Comparison of ENCODE assay signal across 10 cellular contexts in genomic region chr6:33198853-33199436, GRCh38. TPM values are rescaled to one million over a fixed set of nuclear protein-coding genes. Genes with fewer than 3 reads are reported as not detected.
DNase-seq lines count a peak whose midpoint lies in the region; ATAC-seq, FAIRE-seq and TF ChIP-seq lines count a peak whose summit lies in the region.
"Had no signal": no experiment of that assay in that cellular context is flagged by ENCODE, and none has a peak within 500 bp of the region (broad histone marks: within the 10 kb centered on the region; RNA-seq: fewer than 3 reads in every experiment).

No MANE protein-coding gene starts in this region.

- H3K4me3 Mint-ChIP-seq in chondrocyte (ENCODE audit: unreplicated experiment): peak overlapping the region; percentile 99
- peak overlapping the region; percentile 100 for H3K4me3 Mint-ChIP-seq in natural killer cell treated with Interleukin-12 subunit alpha and Interleukin-12 subunit beta and Interleukin-15 and Interleukin-18, amount 100 ng/mL, for 72 hours

- no peaks in the 10 kb centered on the region for H3K4me1 ChIP-seq in BE2C

- FAIRE-seq in frontal cortex (lab: Jason Lieb, UNC): no peak
- FAIRE-seq: HTR-8/SVneo had no signal

- H3K36me3 Mint-ChIP-seq in chondrocyte (ENCODE audit: low read depth): peaks cover 45% of the 10 kb centered on the region
- H3K36me3 Mint-ChIP-seq in natural killer cell treated with Interleukin-12 subunit alpha and Interleukin-12 subunit beta and Interleukin-15 and Interleukin-18, amount 100 ng/mL, for 72 hours: peaks cover 46% of the 10 kb centered on the region

- H3K4me3 ChIP-seq in BE2C (ENCODE audit: low read depth, low read length): peak overlapping the region; percentile 81

- H3K27ac ChIP-seq in KOPT-K1 (ENCODE audit: low read depth, low read length, poor library complexity, severe bottlenecking): peak overlapping the region; percentile 96

- CTCF ChIA-PET in GM10248 (lab: Yijun Ruan, JAX): interaction anchor here (2.5 kb wide), 1 partner anchor 83 kb away, joined by 9 read pairs; no protein-coding TSS in a partner anchor

- H3K4me1 Mint-ChIP-seq in chondrocyte (ENCODE audit: low read depth): peaks cover 57% of the 10 kb centered on the region
- peaks cover 54 to 63% of the 10 kb centered on the region in 2 donors for H3K4me1 Mint-ChIP-seq in natural killer cell treated with Interleukin-12 subunit alpha and Interleukin-12 subunit beta and Interleukin-15 and Interleukin-18, amount 100 ng/mL, for 72 hours (ENCODE audit: low read depth in 2 of 2)

- TF ChIP-seq CTCF in BE2C (IDR thresholded peaks at IDR 0.05; ENCODE audit: low read depth, low read length) (no peak), chondrocyte (IDR thresholded peaks at IDR 0.05) (no peak), GM10248 (IDR thresholded peaks at IDR 0.05; ENCODE audit: control extremely low read depth, extremely low read depth, low read depth, missing control alignments) (no peak)

- H3K9me3 ChIP-seq in BE2C (no peaks in the 10 kb centered on the region), KOPT-K1 (ENCODE audit: insufficient read depth, low read length, poor library complexity, severe bottlenecking) (no peaks in the 10 kb centered on the region)

- H3K27ac Mint-ChIP-seq in chondrocyte (ENCODE audit: unreplicated experiment): peak overlapping the region; percentile 69
- H3K27ac Mint-ChIP-seq in natural killer cell treated with Interleukin-12 subunit alpha and Interleukin-12 subunit beta and Interleukin-15 and Interleukin-18, amount 100 ng/mL, for 72 hours: peak overlapping the region; percentile 98 to 100

- H3K36me3 ChIP-seq in BE2C (peaks cover 42% of the 10 kb centered on the region), KOPT-K1 (ENCODE audit: insufficient read depth, low read length) (peaks cover 61% of the 10 kb centered on the region)

- no peaks in the 10 kb centered on the region for H3K27me3 Mint-ChIP-seq in chondrocyte (ENCODE audit: low read depth)
- H3K27me3 Mint-ChIP-seq in natural killer cell treated with Interleukin-12 subunit alpha and Interleukin-12 subunit beta and Interleukin-15 and Interleukin-18, amount 100 ng/mL, for 72 hours: no peaks in the 10 kb centered on the region

- no peak for ATAC-seq in natural killer cell treated with Interleukin-12 subunit alpha and Interleukin-12 subunit beta and Interleukin-15 and Interleukin-18, amount 100 ng/mL, for 72 hours

- no peak for DNase-seq in BE2C
- no peak for DNase-seq in chondrocyte (ENCODE audit: low spot score)
- peak; percentile 12 for DNase-seq in natural killer cell treated with Interleukin-12 subunit alpha and Interleukin-12 subunit beta and Interleukin-15 and Interleukin-18, amount 100 ng/mL, for 72 hours (ENCODE audit: low spot score)
- DNase-seq in frontal cortex (ENCODE audit: low spot score in 2 of 2): no peak
- DNase-seq in GM10248 (ENCODE audit: extremely low spot score): no peak
- DNase-seq in cortex of kidney (lab: John Stamatoyannopoulos, UW): no peak
- no peak for DNase-seq in occipital lobe (lab: John Stamatoyannopoulos, UW)
- DNase-seq: midbrain had no signal

- POLR2A ChIA-PET in GM10248 (lab: Yijun Ruan, JAX): no interaction called here

- no peaks in the 10 kb centered on the region for H3K27me3 ChIP-seq in BE2C

- no peaks in the 10 kb centered on the region for H3K9me3 Mint-ChIP-seq in chondrocyte (ENCODE audit: low read depth)
- no peaks in the 10 kb centered on the region for H3K9me3 Mint-ChIP-seq in natural killer cell treated with Interleukin-12 subunit alpha and Interleukin-12 subunit beta and Interleukin-15 and Interleukin-18, amount 100 ng/mL, for 72 hours

RNA-seq across cellular contexts. Expression of gene RXRB, which starts 1.5 kb away (rescaled TPM):
- polyA plus RNA-seq in BE2C (2012; ENCODE audit: insufficient read depth, insufficient read length, low read depth): 48.8 TPM
- 45.1 to 51.5 TPM (median 46.5 TPM) in 3 replicates for total RNA-seq in chondrocyte
- 10 to 100 TPM; 43.9 to 50.4 TPM for total RNA-seq in natural killer cell treated with Interleukin-12 subunit alpha and Interleukin-12 subunit beta and Interleukin-15 and Interleukin-18, amount 100 ng/mL, for 72 hours
- total RNA-seq in frontal cortex: 23.2 TPM
- 22.6 TPM for total RNA-seq in occipital lobe

RNA-seq across cellular contexts. Expression of gene SLC39A7, which starts 1.7 kb away (rescaled TPM):
- 187 TPM for polyA plus RNA-seq in BE2C (2012; ENCODE audit: insufficient read depth, insufficient read length, low read depth)
- total RNA-seq in chondrocyte (222 to 238 TPM (median 225 TPM) in 3 replicates), frontal cortex (36.3 TPM), occipital lobe (34.8 TPM)
- total RNA-seq in natural killer cell treated with Interleukin-12 subunit alpha and Interleukin-12 subunit beta and Interleukin-15 and Interleukin-18, amount 100 ng/mL, for 72 hours: 100 to 1,000 TPM in 1 of 2 donors, 10 to 100 TPM in 1; 91.5 to 102 TPM

RNA-seq across cellular contexts. Expression of gene HSD17B8, which starts 5.5 kb away (rescaled TPM):
- 9.9 TPM for polyA plus RNA-seq in BE2C (2012; ENCODE audit: insufficient read depth, insufficient read length, low read depth)
- total RNA-seq in chondrocyte: 0.60 to 2.8 TPM (median 1.1 TPM) in 3 replicates
- 1 to 10 TPM; 3.3 to 6.2 TPM for total RNA-seq in natural killer cell treated with Interleukin-12 subunit alpha and Interleukin-12 subunit beta and Interleukin-15 and Interleukin-18, amount 100 ng/mL, for 72 hours
- total RNA-seq in frontal cortex: 3.3 TPM
- total RNA-seq in occipital lobe: 4.5 TPM

RNA-seq across cellular contexts. Expression of gene COL11A2, which starts 6.7 kb away (rescaled TPM):
- polyA plus RNA-seq in BE2C (2012; ENCODE audit: insufficient read depth, insufficient read length, low read depth): 4.1 TPM
- total RNA-seq in chondrocyte (2.8 to 10.0 TPM (median 10.0 TPM) in 3 replicates), frontal cortex (1.2 TPM), occipital lobe (0.94 TPM)
- 1 to 10 TPM; 1.1 to 1.3 TPM for total RNA-seq in natural killer cell treated with Interleukin-12 subunit alpha and Interleukin-12 subunit beta and Interleukin-15 and Interleukin-18, amount 100 ng/mL, for 72 hours

RNA-seq across cellular contexts. Expression of gene RING1, which starts 9.4 kb away (rescaled TPM):
- polyA plus RNA-seq in BE2C (2012; ENCODE audit: insufficient read depth, insufficient read length, low read depth): 125 TPM
- total RNA-seq in chondrocyte (42.8 to 49.7 TPM (median 44.5 TPM) in 3 replicates), frontal cortex (24.5 TPM), occipital lobe (20.6 TPM)
- 10 to 100 TPM; 31.1 to 35.5 TPM for total RNA-seq in natural killer cell treated with Interleukin-12 subunit alpha and Interleukin-12 subunit beta and Interleukin-15 and Interleukin-18, amount 100 ng/mL, for 72 hours
